ENCODE assay signal across 9 cellular contexts in genomic region chr3:138186216-138186615, GRCh38. TPM values are rescaled to one million over a fixed set of nuclear protein-coding genes. Genes with fewer than 3 reads are reported as not detected.
DNase-seq lines count a peak whose midpoint lies in the region; ATAC-seq and TF ChIP-seq lines count a peak whose summit lies in the region.
"Had no signal": no experiment of that assay in that cellular context is flagged by ENCODE, and none has a peak within 500 bp of the region (broad histone marks: within the 10 kb centered on the region; RNA-seq: fewer than 3 reads in every experiment).

No MANE protein-coding gene starts in this region.

- peak overlapping the region; percentile 97 for H3K4me3 Mint-ChIP-seq in CD8-positive, alpha-beta T cell
- H3K4me3 Mint-ChIP-seq in central memory CD8-positive, alpha-beta T cell: peak overlapping the region; percentile 89
- H3K4me3 Mint-ChIP-seq in natural killer cell: peak overlapping the region; percentile 95

- no peak for TF ChIP-seq CTCF in CD8-positive, alpha-beta T cell (IDR thresholded peaks at IDR 0.05)
- TF ChIP-seq CTCF in LNCaP clone FGC (IDR thresholded peaks at IDR 0.05; ENCODE audit: control insufficient read depth, extremely low read depth, insufficient read depth) (no peak), natural killer cell (IDR thresholded peaks at IDR 0.05) (no peak)

- H3K4me3 ChIP-seq in CD8-positive, alpha-beta T cell (ENCODE audit: low read depth, low read length): peak overlapping the region; percentile 94
- H3K4me3 ChIP-seq in LNCaP clone FGC (ENCODE audit: low read depth, low read length): peak overlapping the region; percentile 94

- CTCF ChIA-PET in CD8-positive, alpha-beta T cell (lab: Charles Lee): interaction anchor here (0.7 to 1.2 kb wide), 2 partner anchors 11 to 17 kb away, joined by 3 read pairs; no protein-coding TSS in a partner anchor

- peak overlapping the region; percentile 90 for H3K27ac ChIP-seq in CD8-positive, alpha-beta T cell (ENCODE audit: low read depth, low read length)

- no peak for ATAC-seq in CD8-positive, alpha-beta T cell
- no peak for ATAC-seq in central memory CD8-positive, alpha-beta T cell (replicated peaks; ENCODE audit: extremely low read depth, poor library complexity, severe bottlenecking)
- no peak for ATAC-seq in natural killer cell
- no peak for ATAC-seq in HG02759 (IDR thresholded peaks at IDR 0.05; ENCODE audit: unreplicated experiment)

- H3K27me3 ChIP-seq in CD8-positive, alpha-beta T cell (ENCODE audit: insufficient read depth, low read length): no peaks in the 10 kb centered on the region

- H3K4me1 Mint-ChIP-seq in CD8-positive, alpha-beta T cell (ENCODE audit: low read depth): peaks cover 34% of the 10 kb centered on the region
- peaks cover 34% of the 10 kb centered on the region for H3K4me1 Mint-ChIP-seq in central memory CD8-positive, alpha-beta T cell
- peaks cover 36 to 40% of the 10 kb centered on the region in 2 donors for H3K4me1 Mint-ChIP-seq in natural killer cell

- no peaks in the 10 kb centered on the region for H3K9me3 Mint-ChIP-seq in CD8-positive, alpha-beta T cell
- no peaks in the 10 kb centered on the region for H3K9me3 Mint-ChIP-seq in central memory CD8-positive, alpha-beta T cell
- no peaks in the 10 kb centered on the region for H3K9me3 Mint-ChIP-seq in natural killer cell

- intact Hi-C loops in CD8-positive, alpha-beta T cell (cut with DNase I, micrococcal nuclease): loop anchor here (2.0 to 10.0 kb wide), 8 partner anchors 143 to 1989 kb away; partner anchors contain the start of genes CEP70 (in 2 of the 2), FAIM (in 2 of the 2), PIK3CB (in 2 of the 2) and COPB2 (in 1 of the 2)
- intact Hi-C loops in natural killer cell (cut with micrococcal nuclease): loop anchor here (10.0 kb wide), 1 partner anchor 139 kb away; the partner anchor contains the start of gene NME9

- POLR2A ChIA-PET in CD8-positive, alpha-beta T cell (lab: Charles Lee): interaction anchor here (0.7 to 4.1 kb wide), 3 partner anchors 12 to 408 kb away, joined by 3 to 35 read pairs (median 4); partner anchors contain the start of genes CEP70 and DBR1

- peaks cover 5% of the 10 kb centered on the region for H3K27me3 Mint-ChIP-seq in CD8-positive, alpha-beta T cell (ENCODE audit: low read depth)
- peaks cover 25% of the 10 kb centered on the region for H3K27me3 Mint-ChIP-seq in central memory CD8-positive, alpha-beta T cell
- H3K27me3 Mint-ChIP-seq in natural killer cell (ENCODE audit: low read depth in 2 of 2): peaks cover 10 to 33% of the 10 kb centered on the region in 2 donors

- H3K36me3 ChIP-seq in CD8-positive, alpha-beta T cell (ENCODE audit: insufficient read depth, low read length): no peaks in the 10 kb centered on the region

- no peak overlapping the region for H3K27ac Mint-ChIP-seq in CD8-positive, alpha-beta T cell
- H3K27ac Mint-ChIP-seq in central memory CD8-positive, alpha-beta T cell (ENCODE audit: low read depth): peak overlapping the region; percentile 92
- H3K27ac Mint-ChIP-seq in natural killer cell: peak overlapping the region; percentile 89 to 93

- DNase-seq in CD8-positive, alpha-beta T cell: no peak
- DNase-seq in LNCaP clone FGC (ENCODE audit: low read depth) (no peak), natural killer cell (no peak), NCI-H1048 (lab: John Stamatoyannopoulos, UW) (no peak), AG20443 (ENCODE audit: low spot score) (no peak), GF-D8 (lab: John Stamatoyannopoulos, UW) (no peak)
- no peak for DNase-seq in central memory CD8-positive, alpha-beta T cell (ENCODE audit: low spot score in 2 of 2)

- H3K4me1 ChIP-seq in CD8-positive, alpha-beta T cell (ENCODE audit: insufficient read depth, low read length): peaks cover 26% of the 10 kb centered on the region

- H3K36me3 Mint-ChIP-seq in CD8-positive, alpha-beta T cell: peaks cover 16% of the 10 kb centered on the region
- H3K36me3 Mint-ChIP-seq in central memory CD8-positive, alpha-beta T cell (ENCODE audit: insufficient read depth): peaks cover 11% of the 10 kb centered on the region
- no peaks in the 10 kb centered on the region for H3K36me3 Mint-ChIP-seq in natural killer cell

- H3K9me3 ChIP-seq in CD8-positive, alpha-beta T cell (ENCODE audit: low read length): no peaks in the 10 kb centered on the region

RNA-seq across cellular contexts. Expression of gene ARMC8, which starts 0.9 kb away (rescaled TPM):
- 10 to 100 TPM; 81.9 to 82.6 TPM for total RNA-seq in CD8-positive, alpha-beta T cell
- total RNA-seq in natural killer cell: 10 to 100 TPM; 75.4 to 93.5 (median 86.4) TPM

RNA-seq across cellular contexts. Expression of gene DBR1, which starts 11.5 kb away (rescaled TPM):
- total RNA-seq in CD8-positive, alpha-beta T cell: 10 to 100 TPM; 31.2 to 31.9 TPM
- total RNA-seq in natural killer cell: 10 to 100 TPM; 17.0 to 18.4 (median 17.5) TPM

RNA-seq across cellular contexts. Expression of gene A4GNT, which starts 54.0 kb away (rescaled TPM):
- not detected for total RNA-seq in CD8-positive, alpha-beta T cell
- not detected for total RNA-seq in natural killer cell
- total RNA-seq: subcutaneous adipose tissue had no signal
